26 cellular contexts compared by ENCODE assay signal in genomic region chr17:5198472-5198871, GRCh38. TPM values are rescaled to one million over a fixed set of nuclear protein-coding genes. Genes with fewer than 3 reads are reported as not detected.
DNase-seq lines count a peak whose midpoint lies in the region; ATAC-seq and TF ChIP-seq lines count a peak whose summit lies in the region.
"Had no signal": no experiment of that assay in that cellular context is flagged by ENCODE, and none has a peak within 500 bp of the region (broad histone marks: within the 10 kb centered on the region; RNA-seq: fewer than 3 reads in every experiment).

No MANE protein-coding gene starts in this region.

- H3K27ac Mint-ChIP-seq in memory B cell (peak overlapping the region; percentile 76), MCF 10A (ENCODE audit: low read depth, unreplicated experiment) (no peak overlapping the region)
- H3K27ac Mint-ChIP-seq: activated CD4-positive, alpha-beta T cell treated with anti-CD3 and anti-CD28 coated beads for 36 hours; brain; HFFc6 had no signal

- H3K9me3 Mint-ChIP-seq in memory B cell (no peaks in the 10 kb centered on the region), MCF 10A (ENCODE audit: unreplicated experiment) (no peaks in the 10 kb centered on the region)
- H3K9me3 Mint-ChIP-seq: HFFc6; naive thymus-derived CD4-positive, alpha-beta T cell had no signal

- H3K36me3 Mint-ChIP-seq in memory B cell (peaks cover 9% of the 10 kb centered on the region), MCF 10A (ENCODE audit: insufficient read depth, unreplicated experiment) (peaks cover 5% of the 10 kb centered on the region)

- intact Hi-C loops in OCI-LY7 (cut with micrococcal nuclease; ENCODE audit: unreplicated experiment) (loop anchor here (5.0 to 10.0 kb wide), 3 partner anchors 239 to 834 kb away; partner anchors contain the start of genes C1QBP, PFN1, RNF167 and SLC25A11), MCF 10A (cut with micrococcal nuclease) (no loop called here)

- TF ChIP-seq CTCF in GM12875 (IDR thresholded peaks at IDR 0.05; ENCODE audit: borderline replicate concordance, insufficient read depth, low read depth, low read length) (peak; percentile 14; the same call in 1 of the 2 replicates), OCI-LY7 (conservative IDR thresholded peaks at IDR 0.05; ENCODE audit: low read length) (no peak; the same call in 1 of the 2 replicates), MCF 10A (IDR thresholded peaks at IDR 0.05; ENCODE audit: unreplicated experiment) (no peak)

- H3K27me3 Mint-ChIP-seq in memory B cell, result no peaks in the 10 kb centered on the region
- H3K27me3 Mint-ChIP-seq in MCF 10A (ENCODE audit: insufficient read depth, unreplicated experiment), result no peaks in the 10 kb centered on the region
- H3K27me3 Mint-ChIP-seq: activated CD4-positive, alpha-beta T cell treated with anti-CD3 and anti-CD28 coated beads for 36 hours; brain; naive thymus-derived CD4-positive, alpha-beta T cell had no signal

- H2AFZ ChIP-seq in OCI-LY7 (ENCODE audit: low read length), result peak overlapping the region; percentile 62

- H3K9ac ChIP-seq in BLaER1, result no peak overlapping the region
- H3K9ac ChIP-seq: SK-N-SH had no signal

- H3K4me2 ChIP-seq in BLaER1, result peak overlapping the region; percentile 54
- peak overlapping the region; percentile 66 for H3K4me2 ChIP-seq in OCI-LY7 (ENCODE audit: low read length)
- H3K4me2 ChIP-seq: A549, SK-N-SH had no signal

- CTCF ChIA-PET in OCI-LY7 (lab: Charles Lee; ENCODE audit: unreplicated experiment) (interaction anchor here (1.1 kb wide), 1 partner anchor 39 kb away, joined by 3 read pairs; no protein-coding TSS in a partner anchor), MCF 10A (lab: Yijun Ruan, JAX) (interaction anchor here (0.7 kb wide), 1 partner anchor 716 kb away, joined by 4 read pairs; no protein-coding TSS in a partner anchor)

- POLR2A ChIA-PET in OCI-LY7 (lab: Charles Lee), result interaction anchor here (0.6 to 2.4 kb wide), 6 partner anchors 13 to 183 kb away, joined by 3 to 20 read pairs (median 6); no protein-coding TSS in a partner anchor
- POLR2A ChIA-PET in MCF 10A (lab: Yijun Ruan, JAX), result no interaction called here

- no peak overlapping the region for H3K4me3 Mint-ChIP-seq in memory B cell
- H3K4me3 Mint-ChIP-seq in MCF 10A (ENCODE audit: unreplicated experiment), result no peak overlapping the region
- H3K4me3 Mint-ChIP-seq: activated CD4-positive, alpha-beta T cell treated with anti-CD3 and anti-CD28 coated beads for 36 hours; brain; HFFc6 had no signal

- H3K4me1 ChIP-seq in BLaER1 (peaks cover 9% of the 10 kb centered on the region), OCI-LY7 (ENCODE audit: insufficient read depth, low read length, poor library complexity, severe bottlenecking) (peaks cover 39% of the 10 kb centered on the region)
- H3K4me1 ChIP-seq: stomach, tibial nerve had no signal

- no peak overlapping the region for H3K27ac ChIP-seq in BLaER1
- peak overlapping the region; percentile 58 for H3K27ac ChIP-seq in OCI-LY7 (ENCODE audit: low read depth, low read length, poor library complexity, severe bottlenecking)
- H3K27ac ChIP-seq: A549, stomach, tibial nerve had no signal

- ATAC-seq in memory B cell (ENCODE audit: low read depth), result peak; percentile 44
- ATAC-seq in GM19324 (IDR thresholded peaks at IDR 0.05; ENCODE audit: low FRiP score, unreplicated experiment), result no peak
- no peak for ATAC-seq in GM21576 (IDR thresholded peaks at IDR 0.05; ENCODE audit: unreplicated experiment)
- ATAC-seq: A549; activated CD4-positive, alpha-beta T cell treated with anti-CD3 and anti-CD28 coated beads for 36 hours; left ventricle myocardium superior; naive thymus-derived CD4-positive, alpha-beta T cell had no signal

- no peaks in the 10 kb centered on the region for H4K20me1 ChIP-seq in BLaER1
- H4K20me1 ChIP-seq in OCI-LY7 (ENCODE audit: insufficient read depth, low read length), result no peaks in the 10 kb centered on the region

- H3K4me3 ChIP-seq in BLaER1 (no peak overlapping the region), GM12875 (ENCODE audit: low read depth, low read length) (no peak overlapping the region), OCI-LY7 (ENCODE audit: low read depth, low read length, poor library complexity, severe bottlenecking) (no peak overlapping the region)
- H3K4me3 ChIP-seq: A549, stomach, tibial nerve had no signal

- H3K79me2 ChIP-seq in OCI-LY7 (ENCODE audit: insufficient read depth, low read depth, low read length), result no peaks in the 10 kb centered on the region

- peak; percentile 82 for DNase-seq in OCI-LY7 (ENCODE audit: low spot score)
- no peak for DNase-seq in memory B cell (ENCODE audit: low spot score in 2 of 2)
- no peak for DNase-seq in SKM-1 treated with dmso at 0.1 percent for 144 hours (lab: John Stamatoyannopoulos, UW; ENCODE audit: unreplicated experiment)
- DNase-seq in MCF 10A (ENCODE audit: unreplicated experiment), result no peak
- DNase-seq: activated CD4-positive, alpha-beta T cell treated with anti-CD3 and anti-CD28 coated beads for 36 hours; activated gamma-delta T cell; activated T-cell treated with anti-CD3 and anti-CD28 coated beads, Interleukin-2, amount 50 U/mL, for 1 hour; GOT3; HFFc6; islet precursor cell; left ventricle myocardium superior; naive thymus-derived CD4-positive, alpha-beta T cell; OCI-M1; SK-N-SH; stimulated activated CD4-positive, alpha-beta T cell treated with anti-CD3 and anti-CD28 coated beads, Interleukin-15, amount 100 ng/mL, for 24 hours; stomach had no signal

- H3K4me1 Mint-ChIP-seq in memory B cell (peaks cover 20% of the 10 kb centered on the region), MCF 10A (ENCODE audit: insufficient read depth, unreplicated experiment) (no peaks in the 10 kb centered on the region)
- H3K4me1 Mint-ChIP-seq: activated CD4-positive, alpha-beta T cell treated with anti-CD3 and anti-CD28 coated beads for 36 hours; brain had no signal

- H3K9me3 ChIP-seq in BLaER1, result no peaks in the 10 kb centered on the region
- no peaks in the 10 kb centered on the region for H3K9me3 ChIP-seq in OCI-LY7 (ENCODE audit: low read length)
- H3K9me3 ChIP-seq: SK-N-SH, stomach, tibial nerve had no signal

- BruUV-seq in OCI-LY7 (replicated peaks; lab: Mats Ljungman, UMichigan) (TSS peak; percentile 63), MCF 10A (replicated peaks; lab: Mats Ljungman, UMichigan) (no TSS peak)

- H3K36me3 ChIP-seq in BLaER1 (no peaks in the 10 kb centered on the region), OCI-LY7 (ENCODE audit: insufficient read depth, low read length) (no peaks in the 10 kb centered on the region)
- H3K36me3 ChIP-seq: stomach had no signal

- H3K27me3 ChIP-seq in BLaER1, result no peaks in the 10 kb centered on the region
- H3K27me3 ChIP-seq: stomach, tibial nerve had no signal

- no peaks in the 10 kb centered on the region for H3K9me2 ChIP-seq in OCI-LY7 (ENCODE audit: insufficient read depth, low read length)
- H3K9me2 ChIP-seq: SK-N-SH had no signal

RNA-seq across cellular contexts. Expression of gene ZNF594, which starts 6.8 kb away (rescaled TPM):
- total RNA-seq in OCI-LY7 (2014; rRNA removed; shearing (Covaris generic)), result 42.5 and 43.4 TPM in 2 replicates
- 32.1 and 35.2 TPM in 2 replicates for total RNA-seq in OCI-LY7 (2022)
- total RNA-seq in MCF 10A (2022), result 1.9 TPM in 2 replicates

RNA-seq across cellular contexts. Expression of gene SCIMP, which starts 36.2 kb away (rescaled TPM):
- 0.88 and 3.0 TPM in 2 replicates for total RNA-seq in OCI-LY7 (2014; rRNA removed; shearing (Covaris generic))
- total RNA-seq in OCI-LY7 (2022), result 0.27 and 0.72 TPM in 2 replicates
- not detected in 2 replicates for total RNA-seq in MCF 10A (2022)
- total RNA-seq: activated CD4-positive, alpha-beta T cell treated with anti-CD3 and anti-CD28 coated beads for 36 hours; HFFc6; NCI-H460; pulmonary artery endothelial cell; T-helper 2 cell treated with Interferon-gamma antibody and Interleukin-4, amounts not matched to agents 100 ng/mL and 5 ng/mL, for 36 hours had no signal

Comparison
In these comparisons a context has a peak if more than half of its experiments do, and no peak if none do; other contexts are left out.
1. RNA of gene ZNF594, which starts 6.8 kb away (total RNA-seq): 32.1 to 43.4 TPM in OCI-LY7; 1.9 TPM in MCF 10A; every median in the first group is over 10 times any median in the second.